Comparison of ENCODE assay signal across 19 cellular contexts in genomic region chr15:64792282-64792681, GRCh38. TPM values are rescaled to one million over a fixed set of nuclear protein-coding genes. Genes with fewer than 3 reads are reported as not detected.
"Had no signal": no experiment of that assay in that cellular context is flagged by ENCODE, and none has a peak within 500 bp of the region (broad histone marks: within the 10 kb centered on the region; RNA-seq: fewer than 3 reads in every experiment).

No MANE protein-coding gene starts in this region.

- H3K9me3 ChIP-seq: esophagus squamous epithelium, pancreas, right lobe of liver, thoracic aorta, upper lobe of right lung had no signal

- H3K27ac Mint-ChIP-seq: activated CD4-positive, alpha-beta T cell treated with anti-CD3 and anti-CD28 coated beads, Interleukin-2, amount 10 ng/mL, durations not matched to agents 7 days and 5 days; activated naive CD4-positive, alpha-beta T cell treated with anti-CD3 and anti-CD28 coated beads, Interleukin-2, amount 10 ng/mL, durations not matched to agents 7 days and 5 days; memory B cell; naive thymus-derived CD4-positive, alpha-beta T cell; stimulated activated effector memory CD8-positive, alpha-beta T cell treated with anti-CD3 and anti-CD28 coated beads, Interleukin-12 subunit alpha, Interleukin-12 subunit beta, amount 100 ng/mL, for 72 hours had no signal

- H3K27me3 Mint-ChIP-seq: activated CD4-positive, alpha-beta T cell treated with anti-CD3 and anti-CD28 coated beads, Interleukin-2, amount 10 ng/mL, durations not matched to agents 7 days and 5 days; activated naive CD4-positive, alpha-beta T cell treated with anti-CD3 and anti-CD28 coated beads, Interleukin-2, amount 10 ng/mL, durations not matched to agents 7 days and 5 days; effector memory CD8-positive, alpha-beta T cell; memory B cell; naive thymus-derived CD4-positive, alpha-beta T cell had no signal

- H3K4me2 ChIP-seq: hepatocyte, smooth muscle cell had no signal

- H3K4me3 Mint-ChIP-seq: activated CD4-positive, alpha-beta T cell treated with anti-CD3 and anti-CD28 coated beads, Interleukin-2, amount 10 ng/mL, durations not matched to agents 7 days and 5 days; activated naive CD4-positive, alpha-beta T cell treated with anti-CD3 and anti-CD28 coated beads, Interleukin-2, amount 10 ng/mL, durations not matched to agents 7 days and 5 days; effector memory CD8-positive, alpha-beta T cell; memory B cell; naive thymus-derived CD4-positive, alpha-beta T cell; stimulated activated effector memory CD8-positive, alpha-beta T cell treated with anti-CD3 and anti-CD28 coated beads, Interleukin-12 subunit alpha, Interleukin-12 subunit beta, amount 100 ng/mL, for 72 hours had no signal

- H3K36me3 ChIP-seq: esophagus squamous epithelium, pancreas, right lobe of liver, thoracic aorta, upper lobe of right lung had no signal

- H3K4me1 Mint-ChIP-seq: activated CD4-positive, alpha-beta T cell treated with anti-CD3 and anti-CD28 coated beads, Interleukin-2, amount 10 ng/mL, durations not matched to agents 7 days and 5 days; activated naive CD4-positive, alpha-beta T cell treated with anti-CD3 and anti-CD28 coated beads, Interleukin-2, amount 10 ng/mL, durations not matched to agents 7 days and 5 days; memory B cell; naive thymus-derived CD4-positive, alpha-beta T cell; stimulated activated effector memory CD8-positive, alpha-beta T cell treated with anti-CD3 and anti-CD28 coated beads, Interleukin-12 subunit alpha, Interleukin-12 subunit beta, amount 100 ng/mL, for 72 hours had no signal

- ATAC-seq: activated CD4-positive, CD25-positive, alpha-beta regulatory T cell treated with anti-CD3 and anti-CD28 coated beads, Interleukin-2, amount 50 U/mL, for 24 hours; effector memory CD8-positive, alpha-beta T cell; naive thymus-derived CD4-positive, alpha-beta T cell; pancreas; stimulated activated effector memory CD8-positive, alpha-beta T cell treated with anti-CD3 and anti-CD28 coated beads, Interleukin-12 subunit alpha, Interleukin-12 subunit beta, amount 100 ng/mL, for 72 hours; upper lobe of right lung had no signal

- H3K9me3 Mint-ChIP-seq: activated CD4-positive, alpha-beta T cell treated with anti-CD3 and anti-CD28 coated beads, Interleukin-2, amount 10 ng/mL, durations not matched to agents 7 days and 5 days; activated naive CD4-positive, alpha-beta T cell treated with anti-CD3 and anti-CD28 coated beads, Interleukin-2, amount 10 ng/mL, durations not matched to agents 7 days and 5 days; effector memory CD8-positive, alpha-beta T cell; memory B cell; naive thymus-derived CD4-positive, alpha-beta T cell; stimulated activated effector memory CD8-positive, alpha-beta T cell treated with anti-CD3 and anti-CD28 coated beads, Interleukin-12 subunit alpha, Interleukin-12 subunit beta, amount 100 ng/mL, for 72 hours had no signal

- H3K79me2 ChIP-seq: hepatocyte had no signal

- H3K27ac ChIP-seq: esophagus squamous epithelium, hepatocyte, pancreas, right lobe of liver, thoracic aorta, upper lobe of right lung had no signal

- H3K4me1 ChIP-seq: esophagus squamous epithelium, pancreas, right lobe of liver, upper lobe of right lung had no signal

- H3K36me3 Mint-ChIP-seq: activated naive CD4-positive, alpha-beta T cell treated with anti-CD3 and anti-CD28 coated beads, Interleukin-2, amount 10 ng/mL, durations not matched to agents 7 days and 5 days; memory B cell; naive thymus-derived CD4-positive, alpha-beta T cell; stimulated activated effector memory CD8-positive, alpha-beta T cell treated with anti-CD3 and anti-CD28 coated beads, Interleukin-12 subunit alpha, Interleukin-12 subunit beta, amount 100 ng/mL, for 72 hours had no signal

- H3K4me3 ChIP-seq: esophagus squamous epithelium, hepatocyte, pancreas, right lobe of liver, smooth muscle cell, thoracic aorta, upper lobe of right lung had no signal

- H3K27me3 ChIP-seq: esophagus squamous epithelium, hepatocyte, pancreas, right lobe of liver, upper lobe of right lung had no signal

- DNase-seq: activated CD4-positive, alpha-beta T cell treated with anti-CD3 and anti-CD28 coated beads, Interleukin-2, amount 10 ng/mL, durations not matched to agents 7 days and 5 days; activated CD8-positive, alpha-beta memory T cell treated with anti-CD3 and anti-CD28 coated beads, Interleukin-2, amount 50 U/mL, for 48 hours; activated effector memory CD4-positive, alpha-beta T cell treated with Interleukin-2 at 50 U/mL for 16 hours; activated naive CD4-positive, alpha-beta T cell treated with anti-CD3 and anti-CD28 coated beads, Interleukin-2, amount 10 ng/mL, durations not matched to agents 7 days and 5 days; activated T-cell treated with anti-CD3 and anti-CD28 coated beads, Interleukin-2, amount 50 U/mL, for 48 hours; effector memory CD8-positive, alpha-beta T cell; esophagus squamous epithelium; foreskin fibroblast; naive thymus-derived CD4-positive, alpha-beta T cell; pancreas; right lobe of liver; stimulated activated CD4-positive, alpha-beta T cell treated with anti-CD3 and anti-CD28 coated beads, Interleukin-4, amount 100 ng/mL, for 24 hours; upper lobe of right lung had no signal

- H2AFZ ChIP-seq: hepatocyte had no signal

RNA-seq across cellular contexts. Expression of gene RBPMS2, which starts 16.9 kb away (rescaled TPM):
- polyA plus RNA-seq: naive thymus-derived CD4-positive, alpha-beta T cell had no signal

RNA-seq across cellular contexts. Expression of gene PIF1, which starts 33.2 kb away (rescaled TPM):
- polyA plus RNA-seq: naive thymus-derived CD4-positive, alpha-beta T cell had no signal
